ENCODE assay signal across 8 cellular contexts in genomic region chr1:2046225-2046917, GRCh38. TPM values are rescaled to one million over a fixed set of nuclear protein-coding genes. Genes with fewer than 3 reads are reported as not detected.
DNase-seq lines count a peak whose midpoint lies in the region; ATAC-seq and TF ChIP-seq lines count a peak whose summit lies in the region.

No MANE protein-coding gene starts in this region.

- WGBS in GM23248 (ENCODE audit: low coverage in 1 of 2, low lambda C conversion rate in 2 of 2, missing lambda C conversion rate in 2 of 2), 2 experiments, result 45 to 49% methylated on average over 17 of the region's 17 CpGs

- ATAC-seq in HG02852 (IDR thresholded peaks at IDR 0.05; ENCODE audit: unreplicated experiment), result no peak

- in situ Hi-C loops in ACHN (cut with HindIII; ENCODE audit: low pct_ligation_motif_present, low pct_unique_long_range_greater_than_20kb, low sequenced_read_pairs) (no loop called here), GM23248 (cut with MboI) (no loop called here)

- H3K27me3 ChIP-seq in GM23248 (replicated peaks; ENCODE audit: insufficient read depth), result peaks cover 26% of the 10 kb centered on the region
- peaks cover 13% of the 10 kb centered on the region for H3K27me3 ChIP-seq in ascending aorta

- H3K9me3 ChIP-seq in GM23248 (ENCODE audit: low read depth), result no peaks in the 10 kb centered on the region
- no peaks in the 10 kb centered on the region for H3K9me3 ChIP-seq in ascending aorta

- H4K20me1 ChIP-seq in GM23248 (ENCODE audit: insufficient read depth), result no peaks in the 10 kb centered on the region

- peak in 2 of 3 experiments; percentile 10 to 36 for TF ChIP-seq CTCF in ascending aorta (IDR thresholded peaks at IDR 0.05)

- intact Hi-C loops in ascending aorta (cut with DNase I), result loop anchor here (10.0 kb wide), 1 partner anchor 102 kb away; no protein-coding TSS in a partner anchor

- H3K4me1 ChIP-seq in GM23248 (ENCODE audit: insufficient read depth) (peaks cover 4% of the 10 kb centered on the region; the same call in 1 of the 2 replicates), ascending aorta (no peaks in the 10 kb centered on the region)

- H3K36me3 ChIP-seq in GM23248 (ENCODE audit: low read depth), result no peaks in the 10 kb centered on the region
- no peaks in the 10 kb centered on the region for H3K36me3 ChIP-seq in ascending aorta

- no peaks in the 10 kb centered on the region for H3F3A ChIP-seq in GM23248 (ENCODE audit: insufficient read depth)

- no peak overlapping the region for H3K9ac ChIP-seq in GM23248

- no peak overlapping the region for H3K4me2 ChIP-seq in GM23248 (ENCODE audit: unreplicated experiment)

- no peak overlapping the region for H2AFZ ChIP-seq in GM23248

- H3K27ac ChIP-seq in GM23248, result no peak overlapping the region
- no peak overlapping the region for H3K27ac ChIP-seq in ascending aorta

- H3K4me3 ChIP-seq in GM23248 (no peak overlapping the region), ascending aorta (no peak overlapping the region)

- H3K79me2 ChIP-seq in GM23248 (ENCODE audit: insufficient read depth), result no peaks in the 10 kb centered on the region

- DNase-seq in ACHN (peak; percentile 61), GM23248 (peak; percentile 21), OCI-M1 (lab: John Stamatoyannopoulos, UW) (peak; percentile 60), ascending aorta (ENCODE audit: low spot score in 2 of 2) (no peak), iris pigment epithelial cell (ENCODE audit: low read depth) (peak; percentile 9), globus pallidus (ENCODE audit: low spot score) (no peak)
- peak; percentile 20 for DNase-seq in stimulated activated CD8-positive, alpha-beta memory T cell treated with anti-CD3 and anti-CD28 coated beads, Interleukin-7, amount 100 ng/mL, for 24 hours (ENCODE audit: low read depth)

- no peaks in the 10 kb centered on the region for H3K9me2 ChIP-seq in GM23248 (ENCODE audit: insufficient read depth)

RNA-seq across cellular contexts. Expression of gene PRKCZ, which starts 3.8 kb away (rescaled TPM):
- total RNA-seq in GM23248 (2014; rRNA removed; shearing (Covaris generic)), result 0.63 and 1.4 TPM in 2 replicates
- polyA plus RNA-seq in GM23248 (2016; fragmentation: Nextera tagmentation; extraction: Ambion mirVana), result 2.8 and 3.4 TPM in 2 replicates
- total RNA-seq in ascending aorta, result 1.3 TPM

RNA-seq across cellular contexts. Expression of gene GABRD, which starts 27.2 kb away (rescaled TPM):
- not detected in 2 replicates for total RNA-seq in GM23248 (2014; rRNA removed; shearing (Covaris generic))
- not detected in 2 replicates for polyA plus RNA-seq in GM23248 (2016; fragmentation: Nextera tagmentation; extraction: Ambion mirVana)
- not detected for total RNA-seq in ascending aorta

RNA-seq across cellular contexts. Expression of gene CFAP74, which starts 42.8 kb away (rescaled TPM):
- not detected in 2 replicates for total RNA-seq in GM23248 (2014; rRNA removed; shearing (Covaris generic))
- polyA plus RNA-seq in GM23248 (2016; fragmentation: Nextera tagmentation; extraction: Ambion mirVana), result not detected in 2 replicates
- total RNA-seq in ascending aorta, result not detected

Comparison
In these comparisons a context has a peak if more than half of its experiments do, and no peak if none do; other contexts are left out.
1. DNase-seq: peak in ACHN (single experiment), GM23248 (single experiment), OCI-M1 (single experiment), iris pigment epithelial cell (single experiment) and stimulated activated CD8-positive, alpha-beta memory T cell treated with anti-CD3 and anti-CD28 coated beads, Interleukin-7, amount 100 ng/mL, for 24 hours (single experiment); none in ascending aorta (0 of 2) and globus pallidus (single experiment).